In the genomic region with DNA sequence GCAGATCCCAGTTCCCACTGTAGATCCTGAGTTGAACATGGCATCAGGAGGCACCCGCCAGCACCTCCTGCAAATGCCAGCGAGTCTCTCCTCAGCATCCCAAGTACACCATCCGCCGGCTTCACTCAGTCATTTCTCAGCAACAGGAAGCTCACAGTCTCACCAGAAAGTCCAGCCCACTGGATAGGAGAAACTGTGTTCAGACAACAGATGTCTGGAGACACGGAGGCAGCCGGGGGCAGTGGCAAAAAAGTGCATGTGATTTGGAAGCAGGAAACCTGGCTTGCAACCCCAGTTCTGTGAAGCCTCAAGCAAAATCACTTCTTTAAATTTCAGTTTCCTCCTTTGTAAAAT, we compare ENCODE assay signal across 11 cellular contexts.
DNase-seq lines count a peak whose midpoint lies in the region; ATAC-seq and TF ChIP-seq lines count a peak whose summit lies in the region.
"Had no signal": no experiment of that assay in that cellular context is flagged by ENCODE, and none has a peak within 500 bp of the region (broad histone marks: within the 10 kb centered on the region; RNA-seq: fewer than 3 reads in every experiment).

No MANE protein-coding gene starts in this region.

- TF ChIP-seq CTCF in GM12865 (IDR thresholded peaks at IDR 0.05; ENCODE audit: insufficient read depth, low read depth, low read length, missing control alignments) (no peak), natural killer cell (IDR thresholded peaks at IDR 0.05) (no peak)
- no peak for TF ChIP-seq CTCF in activated CD8-positive, alpha-beta T cell treated with anti-CD3 and anti-CD28 coated beads for 36 hours (IDR thresholded peaks at IDR 0.05)

- H3K4me3 Mint-ChIP-seq in activated CD8-positive, alpha-beta T cell treated with anti-CD3 and anti-CD28 coated beads for 36 hours, result peak overlapping the region; percentile 51
- peak overlapping the region; percentile 78 for H3K4me3 Mint-ChIP-seq in natural killer cell

- H3K4me1 Mint-ChIP-seq in activated CD8-positive, alpha-beta T cell treated with anti-CD3 and anti-CD28 coated beads for 36 hours (ENCODE audit: low read depth), result peaks cover 22% of the 10 kb centered on the region
- H3K4me1 Mint-ChIP-seq in natural killer cell, result peaks cover 33 to 37% of the 10 kb centered on the region in 2 donors

- no peaks in the 10 kb centered on the region for H3K27me3 Mint-ChIP-seq in activated CD8-positive, alpha-beta T cell treated with anti-CD3 and anti-CD28 coated beads for 36 hours
- H3K27me3 Mint-ChIP-seq in natural killer cell (ENCODE audit: low read depth in 2 of 2), result no peaks in the 10 kb centered on the region

- POLR2A ChIA-PET in activated CD8-positive, alpha-beta T cell treated with anti-CD3 and anti-CD28 coated beads for 36 hours (lab: Charles Lee), result no interaction called here

- no peak overlapping the region for H3K4me3 ChIP-seq in GM12865 (ENCODE audit: low read depth, low read length)
- H3K4me3 ChIP-seq: hepatocyte, PC-9 had no signal

- intact Hi-C loops in activated CD8-positive, alpha-beta T cell treated with anti-CD3 and anti-CD28 coated beads for 36 hours (cut with micrococcal nuclease), result no loop called here
- intact Hi-C loops in natural killer cell (cut with micrococcal nuclease) (no loop called here), Right ventricle myocardium superior (cut with DNase I) (no loop called here)

- CTCF ChIA-PET in activated CD8-positive, alpha-beta T cell treated with anti-CD3 and anti-CD28 coated beads for 36 hours (lab: Charles Lee), result interaction anchor here (1.1 kb wide), 1 partner anchor 13 kb away, joined by 5 read pairs; no protein-coding TSS in a partner anchor

- peak; percentile 21 for ATAC-seq in GM21786 (IDR thresholded peaks at IDR 0.05; ENCODE audit: unreplicated experiment)
- peak; percentile 54 for ATAC-seq in activated CD8-positive, alpha-beta T cell treated with anti-CD3 and anti-CD28 coated beads for 36 hours
- ATAC-seq in natural killer cell, result peak in 1 of 3 donors; percentile 30
- ATAC-seq in HG02938 (IDR thresholded peaks at IDR 0.05; ENCODE audit: unreplicated experiment), result no peak
- ATAC-seq in Right ventricle myocardium superior (ENCODE audit: poor library complexity), result no peak

- H3K9me3 Mint-ChIP-seq in activated CD8-positive, alpha-beta T cell treated with anti-CD3 and anti-CD28 coated beads for 36 hours, result no peaks in the 10 kb centered on the region
- no peaks in the 10 kb centered on the region for H3K9me3 Mint-ChIP-seq in natural killer cell

- H3K36me3 Mint-ChIP-seq in activated CD8-positive, alpha-beta T cell treated with anti-CD3 and anti-CD28 coated beads for 36 hours (ENCODE audit: low read depth), result no peaks in the 10 kb centered on the region
- H3K36me3 Mint-ChIP-seq in natural killer cell, result no peaks in the 10 kb centered on the region

- H3K27ac Mint-ChIP-seq in activated CD8-positive, alpha-beta T cell treated with anti-CD3 and anti-CD28 coated beads for 36 hours, result peak overlapping the region; percentile 35
- H3K27ac Mint-ChIP-seq in natural killer cell, result peak overlapping the region; percentile 69 to 72

- DNase-seq in GM12865 (ENCODE audit: low read depth) (peak; percentile 24), natural killer cell (no peak), AG08395 (ENCODE audit: low spot score) (no peak), Right ventricle myocardium superior (no peak), epidermal melanocyte (ENCODE audit: insufficient read length, low spot score) (no peak)
- DNase-seq in activated CD8-positive, alpha-beta T cell treated with anti-CD3 and anti-CD28 coated beads for 36 hours, result peak; percentile 32
- DNase-seq: NCI-H1694 treated with DMSO at 0.1 percent for 48 hours, PC-9 had no signal

Comparison
In these comparisons a context has a peak if more than half of its experiments do, and no peak if none do; other contexts are left out.
1. DNase-seq: peak in GM12865 (single experiment) and activated CD8-positive, alpha-beta T cell treated with anti-CD3 and anti-CD28 coated beads for 36 hours (single experiment); none in natural killer cell (single experiment), AG08395 (single experiment), Right ventricle myocardium superior (single experiment) and epidermal melanocyte (single experiment).
2. ATAC-seq: peak in GM21786 (single experiment) and activated CD8-positive, alpha-beta T cell treated with anti-CD3 and anti-CD28 coated beads for 36 hours (single experiment); none in HG02938 (single experiment) and Right ventricle myocardium superior (single experiment).